ENCODE assay signal across 8 cellular contexts in genomic region chr12:95548539-95549391, GRCh38. TPM values are rescaled to one million over a fixed set of nuclear protein-coding genes. Genes with fewer than 3 reads are reported as not detected.
DNase-seq lines count a peak whose midpoint lies in the region; TF ChIP-seq lines count a peak whose summit lies in the region.

No MANE protein-coding gene starts in this region.

- H3K4me1 ChIP-seq in CD4-positive, alpha-beta memory T cell (ENCODE audit: insufficient read depth, low read length): peaks cover 13% of the 10 kb centered on the region
- peaks cover 0 to 6% of the 10 kb centered on the region in 2 donors for H3K4me1 ChIP-seq in muscle layer of duodenum (ENCODE audit: control insufficient read depth in 1 of 2, insufficient read depth in 2 of 2, low read length in 2 of 2)

- peaks cover 0 to 6% (median 2%) of the 10 kb centered on the region in 8 donors for H3K9me3 Mint-ChIP-seq in CD4-positive, alpha-beta memory T cell

- no peaks in the 10 kb centered on the region for H3K9me3 ChIP-seq in CD4-positive, alpha-beta memory T cell (ENCODE audit: control insufficient read depth in 1 of 2, low read length in 2 of 2)
- H3K9me3 ChIP-seq in muscle layer of duodenum (ENCODE audit: control insufficient read depth in 1 of 2, low read length in 2 of 2): peaks cover 0 to 8% of the 10 kb centered on the region in 2 donors

- no peak for TF ChIP-seq CTCF in epithelial cell of proximal tubule (conservative IDR thresholded peaks at IDR 0.05; ENCODE audit: low read depth, low read length)

- no peaks in the 10 kb centered on the region for H3K27me3 ChIP-seq in CD4-positive, alpha-beta memory T cell (ENCODE audit: insufficient read depth, low read length)
- H3K27me3 ChIP-seq in muscle layer of duodenum (ENCODE audit: low read depth, low read length): no peaks in the 10 kb centered on the region

- no peaks in the 10 kb centered on the region for H3K36me3 ChIP-seq in CD4-positive, alpha-beta memory T cell (ENCODE audit: insufficient read depth, low read length)
- no peaks in the 10 kb centered on the region for H3K36me3 ChIP-seq in muscle layer of duodenum (ENCODE audit: control insufficient read depth in 1 of 2, insufficient read depth in 2 of 2, low read length in 2 of 2)

- peak overlapping the region; percentile 45 to 93 (median 85) for H3K27ac Mint-ChIP-seq in CD4-positive, alpha-beta memory T cell

- peaks cover 0 to 2% of the 10 kb centered on the region in 2 donors for H3K36me3 Mint-ChIP-seq in CD4-positive, alpha-beta memory T cell

- intact Hi-C loops in CD4-positive, alpha-beta memory T cell (cut with micrococcal nuclease): loop anchor here (5.0 kb wide), 2 partner anchors 76 to 331 kb away; partner anchors contain the start of genes FGD6, METAP2 and VEZT

- peak; percentile 66 to 73 (median 71) for DNase-seq in CD4-positive, alpha-beta memory T cell
- DNase-seq in NCI-H128 (lab: John Stamatoyannopoulos, UW; ENCODE audit: unreplicated experiment) (peak; percentile 24), epithelial cell of proximal tubule (ENCODE audit: low read depth) (no peak), NOMO-1 treated with dmso at 0.1 percent for 144 hours (lab: John Stamatoyannopoulos, UW; ENCODE audit: unreplicated experiment) (no peak), GOT3 (lab: John Stamatoyannopoulos, UW) (no peak)
- peak; percentile 78 for DNase-seq in activated CD8-positive, alpha-beta memory T cell treated with anti-CD3 and anti-CD28 coated beads, Interleukin-2, amount 50 U/mL, for 48 hours
- peak; percentile 23 to 43 for DNase-seq in stimulated activated CD8-positive, alpha-beta memory T cell treated with anti-CD3 and anti-CD28 coated beads, Interleukin-4, amount 100 ng/mL, for 4 hours (ENCODE audit: low read depth in 2 of 2, low spot score in 1 of 2)

- H3K27ac ChIP-seq in CD4-positive, alpha-beta memory T cell (ENCODE audit: low read depth, low read length): peak overlapping the region; percentile 60
- no peak overlapping the region for H3K27ac ChIP-seq in muscle layer of duodenum (ENCODE audit: low read length)

- POLR2A ChIA-PET in CD4-positive, alpha-beta memory T cell (lab: Charles Lee; ENCODE audit: partially characterized antibody): interaction anchor here (1.2 to 1.5 kb wide), 3 partner anchors 75 to 475 kb away, joined by 3 to 7 read pairs (median 5); partner anchors contain the start of genes FGD6, METAP2, NR2C1 and VEZT

- peak overlapping the region in 1 of 2 donors; percentile 68 for H3K4me3 ChIP-seq in CD4-positive, alpha-beta memory T cell (ENCODE audit: low read length in 2 of 2)
- H3K4me3 ChIP-seq in epithelial cell of proximal tubule (ENCODE audit: low read depth, low read length) (peak overlapping the region; percentile 65), muscle layer of duodenum (ENCODE audit: low read depth in 1 of 2, low read length in 2 of 2) (peak overlapping the region; percentile 68 to 88)

- peaks cover 14 to 60% (median 27%) of the 10 kb centered on the region in 4 donors for H3K4me1 Mint-ChIP-seq in CD4-positive, alpha-beta memory T cell

- peak overlapping the region; percentile 83 to 92 (median 88) for H3K4me3 Mint-ChIP-seq in CD4-positive, alpha-beta memory T cell

- CTCF ChIA-PET in CD4-positive, alpha-beta memory T cell (lab: Charles Lee; ENCODE audit: partially characterized antibody): interaction anchor here (2.1 kb wide), 1 partner anchor 14 kb away, joined by 11 read pairs; no protein-coding TSS in a partner anchor

- peaks cover 6 to 17% of the 10 kb centered on the region in 2 donors for H3K27me3 Mint-ChIP-seq in CD4-positive, alpha-beta memory T cell

RNA-seq across cellular contexts. Expression of gene USP44, which starts 2.5 kb away (rescaled TPM):
- total RNA-seq in CD4-positive, alpha-beta memory T cell: 1 to 10 TPM; 5.4 to 5.6 TPM
- 1 to 10 TPM; 1.4 to 2.2 TPM for polyA plus RNA-seq in CD4-positive, alpha-beta memory T cell
- total RNA-seq in epithelial cell of proximal tubule: 2.1 and 7.9 TPM in 2 replicates

Comparison
In these comparisons a context has a peak if more than half of its experiments do, and no peak if none do; other contexts are left out.
1. DNase-seq: peak in CD4-positive, alpha-beta memory T cell (5 of 5), NCI-H128 (single experiment), activated CD8-positive, alpha-beta memory T cell treated with anti-CD3 and anti-CD28 coated beads, Interleukin-2, amount 50 U/mL, for 48 hours (single experiment) and stimulated activated CD8-positive, alpha-beta memory T cell treated with anti-CD3 and anti-CD28 coated beads, Interleukin-4, amount 100 ng/mL, for 4 hours (2 of 2); none in epithelial cell of proximal tubule (single experiment), NOMO-1 treated with dmso at 0.1 percent for 144 hours (single experiment) and GOT3 (single experiment).